18 cellular contexts compared by ENCODE assay signal in the genomic region with DNA sequence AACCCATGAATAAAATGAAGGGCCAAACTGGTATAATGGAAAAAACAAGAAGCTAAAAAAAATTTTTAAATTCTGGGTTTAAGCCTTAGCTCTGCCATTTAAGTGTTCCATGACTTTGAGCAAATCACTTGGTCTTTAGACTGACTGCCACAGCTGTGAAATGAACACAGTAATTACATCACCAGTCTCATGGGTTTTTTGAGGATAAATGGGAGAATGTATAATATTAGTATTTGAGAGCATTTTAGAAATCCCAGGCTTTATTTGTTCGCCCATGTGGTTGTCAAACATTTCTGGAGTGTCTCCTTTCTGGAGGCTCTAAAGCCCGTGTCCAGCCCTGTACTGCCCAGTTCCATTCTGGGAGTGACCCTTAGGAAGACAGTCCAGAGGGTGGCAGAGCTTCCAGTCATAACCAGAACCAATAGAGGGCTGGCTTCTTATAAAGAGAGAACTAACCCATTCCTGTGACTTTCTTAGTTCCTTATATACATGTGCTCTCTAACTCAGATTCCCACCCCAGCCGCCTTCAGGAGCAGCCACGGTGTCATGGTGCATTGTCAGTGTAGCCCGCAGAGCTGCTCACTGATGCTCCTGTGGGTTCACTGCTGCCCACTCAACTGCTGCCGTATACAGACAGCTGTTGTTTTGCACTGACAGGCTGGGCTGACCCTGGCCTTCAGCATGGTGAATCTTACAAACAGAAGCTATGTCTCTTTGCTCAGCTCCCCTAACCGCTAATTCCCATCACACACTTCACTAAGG. TPM values are rescaled to one million over a fixed set of nuclear protein-coding genes. Genes with fewer than 3 reads are reported as not detected.
"Had no signal": no experiment of that assay in that cellular context is flagged by ENCODE, and none has a peak within 500 bp of the region (broad histone marks: within the 10 kb centered on the region; RNA-seq: fewer than 3 reads in every experiment).

No MANE protein-coding gene starts in this region.

- H3K36me3 Mint-ChIP-seq: activated naive CD8-positive, alpha-beta T cell had no signal

- H3K4me3 ChIP-seq: heart right ventricle, left ventricle myocardium inferior, neural progenitor cell, ovary, stomach, thoracic aorta had no signal

- H3K9me3 Mint-ChIP-seq: activated B cell treated with CpG ODN at 0.5 μM for 24 hours; activated CD4-positive, alpha-beta T cell treated with anti-CD3 and anti-CD28 coated beads, Interleukin-2, amount 10 ng/mL, durations not matched to agents 7 days and 5 days; activated T-cell treated with anti-CD3 and anti-CD28 coated beads, Interleukin-2, amount 50 U/mL, for 4 hours; memory B cell; neural progenitor cell had no signal

- H3K27me3 ChIP-seq: heart right ventricle, neural progenitor cell, ovary, stomach had no signal

- H3K36me3 ChIP-seq: left ventricle myocardium inferior, ovary, thoracic aorta had no signal

- H3K9me3 ChIP-seq: heart right ventricle, left ventricle myocardium inferior, ovary, stomach, thoracic aorta had no signal

- H3K27ac Mint-ChIP-seq: activated B cell treated with CpG ODN at 0.5 μM for 24 hours; activated CD4-positive, alpha-beta T cell treated with anti-CD3 and anti-CD28 coated beads, Interleukin-2, amount 10 ng/mL, durations not matched to agents 7 days and 5 days; activated naive CD8-positive, alpha-beta T cell; memory B cell; T-helper 17 cell had no signal

- H3K27me3 Mint-ChIP-seq: activated B cell treated with CpG ODN at 0.5 μM for 24 hours; activated CD4-positive, alpha-beta T cell treated with anti-CD3 and anti-CD28 coated beads, Interleukin-2, amount 10 ng/mL, durations not matched to agents 7 days and 5 days; activated naive CD8-positive, alpha-beta T cell had no signal

- DNase-seq: activated B cell treated with CpG ODN at 0.5 μM for 24 hours; activated CD4-positive, alpha-beta T cell treated with anti-CD3 and anti-CD28 coated beads, Interleukin-2, amount 10 ng/mL, durations not matched to agents 7 days and 5 days; activated effector memory CD4-positive, alpha-beta T cell treated with anti-CD3 and anti-CD28 coated beads, Interleukin-2, amount 50 U/mL, for 16 hours; activated T-cell treated with anti-CD3 and anti-CD28 coated beads, Interleukin-2, amount 50 U/mL, for 4 hours; amygdala; foreskin melanocyte; heart right ventricle; kidney; left ventricle myocardium inferior; stimulated activated CD4-positive, alpha-beta T cell treated with anti-CD3 and anti-CD28 coated beads, Interleukin-4, amount 100 ng/mL, for 1 hour; stimulated activated CD8-positive, alpha-beta memory T cell treated with anti-CD3 and anti-CD28 coated beads, Interleukin-4, amount 100 ng/mL, for 48 hours; stomach; T-helper 17 cell had no signal

- H3K27ac ChIP-seq: left ventricle myocardium inferior had no signal

- H3K4me1 Mint-ChIP-seq: activated CD4-positive, alpha-beta T cell treated with anti-CD3 and anti-CD28 coated beads, Interleukin-2, amount 10 ng/mL, durations not matched to agents 7 days and 5 days had no signal

- ATAC-seq: activated T-cell treated with anti-CD3 and anti-CD28 coated beads, Interleukin-2, amount 50 U/mL, for 4 hours; T-helper 17 cell had no signal

- H3K4me3 Mint-ChIP-seq: activated B cell treated with CpG ODN at 0.5 μM for 24 hours; activated CD4-positive, alpha-beta T cell treated with anti-CD3 and anti-CD28 coated beads, Interleukin-2, amount 10 ng/mL, durations not matched to agents 7 days and 5 days; activated naive CD8-positive, alpha-beta T cell; activated T-cell treated with anti-CD3 and anti-CD28 coated beads, Interleukin-2, amount 50 U/mL, for 4 hours; memory B cell; neural progenitor cell; T-helper 17 cell had no signal

RNA-seq across cellular contexts. Expression of a gene that starts 44.7 kb away (rescaled TPM):
- total RNA-seq: activated CD4-positive, alpha-beta T cell treated with anti-CD3 and anti-CD28 coated beads, Interleukin-2, amount 10 ng/mL, durations not matched to agents 7 days and 5 days; T-helper 17 cell had no signal
